8 cellular contexts compared by ENCODE assay signal in the genomic region with DNA sequence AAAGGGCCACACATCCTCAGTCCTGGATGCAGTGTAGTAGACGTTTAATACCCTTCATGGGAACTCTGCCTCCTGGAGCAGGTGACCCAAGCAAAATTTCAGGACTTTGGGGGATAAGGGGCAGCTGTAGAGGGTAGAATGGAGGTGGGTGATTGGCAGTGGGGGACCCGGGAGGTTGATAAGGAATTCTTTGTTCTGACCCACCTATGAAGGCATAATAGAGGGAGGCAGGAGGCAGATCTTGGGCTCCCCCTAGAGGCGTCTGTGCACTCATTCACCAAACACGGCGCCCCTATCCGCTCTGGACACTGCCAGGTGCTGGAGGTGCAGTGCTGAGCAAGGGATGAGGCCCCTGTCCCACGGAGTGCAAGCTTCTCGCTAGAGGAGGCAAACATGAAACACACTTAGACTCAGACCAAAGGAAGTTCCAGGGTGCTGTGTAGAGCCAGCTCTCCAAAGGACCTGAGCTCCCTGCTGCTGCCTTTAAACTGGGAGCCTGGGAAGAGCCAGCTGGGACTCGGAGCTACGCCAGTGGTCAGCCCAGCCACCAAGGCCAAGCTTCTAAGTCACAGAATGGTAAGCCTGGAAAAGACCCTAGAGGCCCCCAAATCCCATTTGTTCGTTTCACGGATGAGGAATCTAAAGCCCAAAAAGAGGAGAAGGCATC. TPM values are rescaled to one million over a fixed set of nuclear protein-coding genes. Genes with fewer than 3 reads are reported as not detected.
DNase-seq lines count a peak whose midpoint lies in the region; ATAC-seq and TF ChIP-seq lines count a peak whose summit lies in the region.

No MANE protein-coding gene starts in this region.

- H2AFZ ChIP-seq in KMS-11 (ENCODE audit: low read depth): no peak overlapping the region

- H3K79me2 ChIP-seq in KMS-11 (ENCODE audit: insufficient read depth, low read depth): no peaks in the 10 kb centered on the region

- intact Hi-C loops in head of caudate nucleus (cut with DNase I): loop anchor here (10.0 kb wide), 1 partner anchor 57 kb away; no protein-coding TSS in a partner anchor

- peak; percentile 69 for DNase-seq in Daoy (ENCODE audit: low read depth)
- peak; percentile 64 to 84 for DNase-seq in SJCRH30
- peak; percentile 43 for DNase-seq in activated gamma-delta T cell treated with anti-CD3 and anti-CD28 coated beads, Interleukin-2, amount 50 U/mL, for 16 hours (ENCODE audit: low read depth)
- DNase-seq in head of caudate nucleus: peak in 41 of 42 donors; percentile 32 to 84 (median 64)
- DNase-seq in putamen (ENCODE audit: low spot score): peak; percentile 34
- no peak for DNase-seq in OCI-M2 (lab: John Stamatoyannopoulos, UW; ENCODE audit: unreplicated experiment)

- no peak overlapping the region for H3K4me2 ChIP-seq in KMS-11

- H3K4me1 ChIP-seq in KMS-11 (ENCODE audit: low read depth, poor library complexity, severe bottlenecking) (peaks cover 10% of the 10 kb centered on the region), SJCRH30 (peaks cover 15% of the 10 kb centered on the region)

- H3K9me3 ChIP-seq in SJCRH30 (replicated peaks): no peaks in the 10 kb centered on the region

- H3K9ac ChIP-seq in KMS-11: no peak overlapping the region

- H3K4me3 ChIP-seq in KMS-11 (IDR thresholded peaks at IDR 0.05; ENCODE audit: insufficient read depth, low read depth, low read length): no peak overlapping the region
- H3K4me3 ChIP-seq in SJCRH30: no peak overlapping the region

- peak; percentile 56 for TF ChIP-seq CTCF in KMS-11 (conservative IDR thresholded peaks at IDR 0.05; ENCODE audit: low read depth, low read length)

- no peaks in the 10 kb centered on the region for H4K20me1 ChIP-seq in KMS-11 (ENCODE audit: insufficient read depth)

- peak; percentile 82 for ATAC-seq in GM21717 (IDR thresholded peaks at IDR 0.05; ENCODE audit: unreplicated experiment)

- H3K27me3 ChIP-seq in KMS-11 (ENCODE audit: insufficient read depth, low read depth) (no peaks in the 10 kb centered on the region), SJCRH30 (no peaks in the 10 kb centered on the region)

- H3K27ac ChIP-seq in KMS-11: no peak overlapping the region
- H3K27ac ChIP-seq in SJCRH30: no peak overlapping the region

- H3K36me3 ChIP-seq in KMS-11 (ENCODE audit: insufficient read depth): no peaks in the 10 kb centered on the region
- no peaks in the 10 kb centered on the region for H3K36me3 ChIP-seq in SJCRH30

RNA-seq across cellular contexts. Expression of gene IL17B, which starts 7.7 kb away (rescaled TPM):
- total RNA-seq in Daoy (2014; rRNA removed; shearing (Covaris generic)): not detected in 2 replicates
- total RNA-seq in SJCRH30 (2014; rRNA removed; shearing (Covaris generic)): 1.5 and 3.3 TPM in 2 replicates

RNA-seq across cellular contexts. Expression of gene PCYOX1L, which starts 13.6 kb away (rescaled TPM):
- total RNA-seq in Daoy (2014; rRNA removed; shearing (Covaris generic)): 13.1 and 17.1 TPM in 2 replicates
- 2.6 and 3.9 TPM in 2 replicates for total RNA-seq in SJCRH30 (2014; rRNA removed; shearing (Covaris generic))

RNA-seq across cellular contexts. Expression of gene GRPEL2, which starts 26.1 kb away (rescaled TPM):
- total RNA-seq in Daoy (2014; rRNA removed; shearing (Covaris generic)): 30.7 and 33.4 TPM in 2 replicates
- total RNA-seq in SJCRH30 (2014; rRNA removed; shearing (Covaris generic)): 28.3 and 35.4 TPM in 2 replicates
